Comparison of ENCODE assay signal across 1 cellular context in the genomic region with DNA sequence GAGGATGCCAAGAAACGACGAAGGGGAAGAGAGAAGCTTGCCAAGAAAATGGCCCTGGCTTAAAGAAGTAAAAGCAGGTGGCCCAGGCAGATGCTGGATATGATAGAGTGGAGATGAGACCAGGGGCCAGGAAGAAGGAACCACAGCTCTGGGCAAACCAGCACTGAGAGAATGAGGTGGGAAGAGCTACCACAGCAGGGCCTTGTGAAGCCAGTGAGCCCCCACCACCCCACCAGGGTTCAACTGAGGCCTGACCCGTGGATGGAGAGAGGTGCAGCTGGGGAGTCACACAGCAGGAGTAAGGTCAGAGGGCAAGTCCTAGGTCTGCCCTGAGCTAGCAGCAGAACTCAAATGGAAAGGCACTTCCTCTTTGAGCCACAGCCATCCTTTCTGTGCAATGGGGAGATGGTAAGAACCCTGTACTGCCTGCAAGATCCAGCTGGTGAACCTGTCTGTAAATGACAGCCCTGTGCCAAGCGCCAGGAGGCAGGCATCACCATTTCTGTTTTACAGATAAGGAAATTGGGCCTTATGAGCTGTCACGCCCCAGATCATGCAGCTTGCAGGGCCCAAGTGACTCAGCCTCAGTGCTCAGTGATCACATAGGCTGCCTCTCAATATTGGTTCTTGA.
TF ChIP-seq lines count a peak whose summit lies in the region.

No MANE protein-coding gene starts in this region.

TF ChIP-seq in K562, 482 proteins besides CTCF, POLR2A, EP300 and RAD21 (continues in another document):
- TF ChIP-seq ZNF699 (CRISPR knock-in tag; IDR thresholded peaks at IDR 0.05; ENCODE audit: insufficient replicate concordance) (no peak), HDAC1 (IDR thresholded peaks at IDR 0.05) (no peak), TCF3 (CRISPR knock-in tag; IDR thresholded peaks at IDR 0.05) (peak; percentile 24), TRIM24 (IDR thresholded peaks at IDR 0.05) (no peak), CCAR2 (IDR thresholded peaks at IDR 0.05; ENCODE audit: low read depth, low read length) (no peak), RBM25 (IDR thresholded peaks at IDR 0.05; ENCODE audit: low read depth, low read length, severe bottlenecking) (no peak), CBX8 (IDR thresholded peaks at IDR 0.05; ENCODE audit: borderline replicate concordance, extremely low read depth, low read depth, low read length, poor library complexity, severe bottlenecking) (no peak), ZNF146 (CRISPR knock-in tag; IDR thresholded peaks at IDR 0.05; ENCODE audit: unreplicated experiment) (no peak), CBX5 (IDR thresholded peaks at IDR 0.05; ENCODE audit: borderline replicate concordance, low read depth) (no peak), PHB (CRISPR knock-in tag; IDR thresholded peaks at IDR 0.05) (no peak), ZNF12 (CRISPR knock-in tag; IDR thresholded peaks at IDR 0.05) (no peak), BHLHE40 (IDR thresholded peaks at IDR 0.05; ENCODE audit: low read length) (peak; percentile 4; the same call in 1 of the 2 replicates), EZH2 (IDR thresholded peaks at IDR 0.05; ENCODE audit: borderline replicate concordance, low read depth, low read length) (no peak), MTA3 (IDR thresholded peaks at IDR 0.05; ENCODE audit: borderline replicate concordance) (0 out of 2 replicates have a peak, but pooled peaks have one; percentile 36)
- TF ChIP-seq, protein P1, sequence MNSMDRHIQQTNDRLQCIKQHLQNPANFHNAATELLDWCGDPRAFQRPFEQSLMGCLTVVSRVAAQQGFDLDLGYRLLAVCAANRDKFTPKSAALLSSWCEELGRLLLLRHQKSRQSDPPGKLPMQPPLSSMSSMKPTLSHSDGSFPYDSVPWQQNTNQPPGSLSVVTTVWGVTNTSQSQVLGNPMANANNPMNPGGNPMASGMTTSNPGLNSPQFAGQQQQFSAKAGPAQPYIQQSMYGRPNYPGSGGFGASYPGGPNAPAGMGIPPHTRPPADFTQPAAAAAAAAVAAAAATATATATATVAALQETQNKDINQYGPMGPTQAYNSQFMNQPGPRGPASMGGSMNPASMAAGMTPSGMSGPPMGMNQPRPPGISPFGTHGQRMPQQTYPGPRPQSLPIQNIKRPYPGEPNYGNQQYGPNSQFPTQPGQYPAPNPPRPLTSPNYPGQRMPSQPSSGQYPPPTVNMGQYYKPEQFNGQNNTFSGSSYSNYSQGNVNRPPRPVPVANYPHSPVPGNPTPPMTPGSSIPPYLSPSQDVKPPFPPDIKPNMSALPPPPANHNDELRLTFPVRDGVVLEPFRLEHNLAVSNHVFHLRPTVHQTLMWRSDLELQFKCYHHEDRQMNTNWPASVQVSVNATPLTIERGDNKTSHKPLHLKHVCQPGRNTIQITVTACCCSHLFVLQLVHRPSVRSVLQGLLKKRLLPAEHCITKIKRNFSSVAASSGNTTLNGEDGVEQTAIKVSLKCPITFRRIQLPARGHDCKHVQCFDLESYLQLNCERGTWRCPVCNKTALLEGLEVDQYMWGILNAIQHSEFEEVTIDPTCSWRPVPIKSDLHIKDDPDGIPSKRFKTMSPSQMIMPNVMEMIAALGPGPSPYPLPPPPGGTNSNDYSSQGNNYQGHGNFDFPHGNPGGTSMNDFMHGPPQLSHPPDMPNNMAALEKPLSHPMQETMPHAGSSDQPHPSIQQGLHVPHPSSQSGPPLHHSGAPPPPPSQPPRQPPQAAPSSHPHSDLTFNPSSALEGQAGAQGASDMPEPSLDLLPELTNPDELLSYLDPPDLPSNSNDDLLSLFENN (IDR thresholded peaks at IDR 0.05; ENCODE audit: low read depth in 2 of 2, low read length in 2 of 2): no peak
- TF ChIP-seq, protein P2, sequence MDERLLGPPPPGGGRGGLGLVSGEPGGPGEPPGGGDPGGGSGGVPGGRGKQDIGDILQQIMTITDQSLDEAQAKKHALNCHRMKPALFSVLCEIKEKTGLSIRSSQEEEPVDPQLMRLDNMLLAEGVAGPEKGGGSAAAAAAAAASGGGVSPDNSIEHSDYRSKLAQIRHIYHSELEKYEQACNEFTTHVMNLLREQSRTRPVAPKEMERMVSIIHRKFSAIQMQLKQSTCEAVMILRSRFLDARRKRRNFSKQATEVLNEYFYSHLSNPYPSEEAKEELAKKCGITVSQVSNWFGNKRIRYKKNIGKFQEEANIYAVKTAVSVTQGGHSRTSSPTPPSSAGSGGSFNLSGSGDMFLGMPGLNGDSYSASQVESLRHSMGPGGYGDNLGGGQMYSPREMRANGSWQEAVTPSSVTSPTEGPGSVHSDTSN (CRISPR knock-in tag; IDR thresholded peaks at IDR 0.05; ENCODE audit: low read depth): no peak
- TF ChIP-seq, protein P2 (tag; conservative IDR thresholded peaks at IDR 0.05; ENCODE audit: low read depth): no peak
- TF ChIP-seq, protein P3, sequence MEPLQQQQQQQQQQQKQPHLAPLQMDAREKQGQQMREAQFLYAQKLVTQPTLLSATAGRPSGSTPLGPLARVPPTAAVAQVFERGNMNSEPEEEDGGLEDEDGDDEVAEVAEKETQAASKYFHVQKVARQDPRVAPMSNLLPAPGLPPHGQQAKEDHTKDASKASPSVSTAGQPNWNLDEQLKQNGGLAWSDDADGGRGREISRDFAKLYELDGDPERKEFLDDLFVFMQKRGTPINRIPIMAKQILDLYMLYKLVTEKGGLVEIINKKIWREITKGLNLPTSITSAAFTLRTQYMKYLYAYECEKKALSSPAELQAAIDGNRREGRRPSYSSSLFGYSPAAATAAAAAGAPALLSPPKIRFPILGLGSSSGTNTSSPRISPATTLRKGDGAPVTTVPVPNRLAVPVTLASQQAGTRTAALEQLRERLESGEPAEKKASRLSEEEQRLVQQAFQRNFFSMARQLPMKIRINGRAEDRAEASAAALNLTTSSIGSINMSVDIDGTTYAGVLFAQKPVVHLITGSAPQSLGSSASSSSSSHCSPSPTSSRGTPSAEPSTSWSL (CRISPR knock-in tag; IDR thresholded peaks at IDR 0.05; ENCODE audit: borderline replicate concordance): no peak
- TF ChIP-seq, protein P4, sequence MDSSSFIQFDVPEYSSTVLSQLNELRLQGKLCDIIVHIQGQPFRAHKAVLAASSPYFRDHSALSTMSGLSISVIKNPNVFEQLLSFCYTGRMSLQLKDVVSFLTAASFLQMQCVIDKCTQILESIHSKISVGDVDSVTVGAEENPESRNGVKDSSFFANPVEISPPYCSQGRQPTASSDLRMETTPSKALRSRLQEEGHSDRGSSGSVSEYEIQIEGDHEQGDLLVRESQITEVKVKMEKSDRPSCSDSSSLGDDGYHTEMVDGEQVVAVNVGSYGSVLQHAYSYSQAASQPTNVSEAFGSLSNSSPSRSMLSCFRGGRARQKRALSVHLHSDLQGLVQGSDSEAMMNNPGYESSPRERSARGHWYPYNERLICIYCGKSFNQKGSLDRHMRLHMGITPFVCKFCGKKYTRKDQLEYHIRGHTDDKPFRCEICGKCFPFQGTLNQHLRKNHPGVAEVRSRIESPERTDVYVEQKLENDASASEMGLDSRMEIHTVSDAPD (CRISPR knock-in tag; IDR thresholded peaks at IDR 0.05): no peak
- TF ChIP-seq, protein P5, sequence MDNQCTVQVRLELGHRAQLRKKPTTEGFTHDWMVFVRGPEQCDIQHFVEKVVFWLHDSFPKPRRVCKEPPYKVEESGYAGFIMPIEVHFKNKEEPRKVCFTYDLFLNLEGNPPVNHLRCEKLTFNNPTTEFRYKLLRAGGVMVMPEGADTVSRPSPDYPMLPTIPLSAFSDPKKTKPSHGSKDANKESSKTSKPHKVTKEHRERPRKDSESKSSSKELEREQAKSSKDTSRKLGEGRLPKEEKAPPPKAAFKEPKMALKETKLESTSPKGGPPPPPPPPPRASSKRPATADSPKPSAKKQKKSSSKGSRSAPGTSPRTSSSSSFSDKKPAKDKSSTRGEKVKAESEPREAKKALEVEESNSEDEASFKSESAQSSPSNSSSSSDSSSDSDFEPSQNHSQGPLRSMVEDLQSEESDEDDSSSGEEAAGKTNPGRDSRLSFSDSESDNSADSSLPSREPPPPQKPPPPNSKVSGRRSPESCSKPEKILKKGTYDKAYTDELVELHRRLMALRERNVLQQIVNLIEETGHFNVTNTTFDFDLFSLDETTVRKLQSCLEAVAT (IDR thresholded peaks at IDR 0.05): no peak
- TF ChIP-seq, protein P6, sequence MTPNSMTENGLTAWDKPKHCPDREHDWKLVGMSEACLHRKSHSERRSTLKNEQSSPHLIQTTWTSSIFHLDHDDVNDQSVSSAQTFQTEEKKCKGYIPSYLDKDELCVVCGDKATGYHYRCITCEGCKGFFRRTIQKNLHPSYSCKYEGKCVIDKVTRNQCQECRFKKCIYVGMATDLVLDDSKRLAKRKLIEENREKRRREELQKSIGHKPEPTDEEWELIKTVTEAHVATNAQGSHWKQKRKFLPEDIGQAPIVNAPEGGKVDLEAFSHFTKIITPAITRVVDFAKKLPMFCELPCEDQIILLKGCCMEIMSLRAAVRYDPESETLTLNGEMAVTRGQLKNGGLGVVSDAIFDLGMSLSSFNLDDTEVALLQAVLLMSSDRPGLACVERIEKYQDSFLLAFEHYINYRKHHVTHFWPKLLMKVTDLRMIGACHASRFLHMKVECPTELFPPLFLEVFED (CRISPR knock-in tag; conservative IDR thresholded peaks at IDR 0.05): no peak; the same call in 1 of the 2 replicates
- TF ChIP-seq, protein P7, sequence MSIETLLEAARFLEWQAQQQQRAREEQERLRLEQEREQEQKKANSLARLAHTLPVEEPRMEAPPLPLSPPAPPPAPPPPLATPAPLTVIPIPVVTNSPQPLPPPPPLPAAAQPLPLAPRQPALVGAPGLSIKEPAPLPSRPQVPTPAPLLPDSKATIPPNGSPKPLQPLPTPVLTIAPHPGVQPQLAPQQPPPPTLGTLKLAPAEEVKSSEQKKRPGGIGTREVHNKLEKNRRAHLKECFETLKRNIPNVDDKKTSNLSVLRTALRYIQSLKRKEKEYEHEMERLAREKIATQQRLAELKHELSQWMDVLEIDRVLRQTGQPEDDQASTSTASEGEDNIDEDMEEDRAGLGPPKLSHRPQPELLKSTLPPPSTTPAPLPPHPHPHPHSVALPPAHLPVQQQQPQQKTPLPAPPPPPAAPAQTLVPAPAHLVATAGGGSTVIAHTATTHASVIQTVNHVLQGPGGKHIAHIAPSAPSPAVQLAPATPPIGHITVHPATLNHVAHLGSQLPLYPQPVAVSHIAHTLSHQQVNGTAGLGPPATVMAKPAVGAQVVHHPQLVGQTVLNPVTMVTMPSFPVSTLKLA (conservative IDR thresholded peaks at IDR 0.05): no peak
- TF ChIP-seq, protein P8, sequence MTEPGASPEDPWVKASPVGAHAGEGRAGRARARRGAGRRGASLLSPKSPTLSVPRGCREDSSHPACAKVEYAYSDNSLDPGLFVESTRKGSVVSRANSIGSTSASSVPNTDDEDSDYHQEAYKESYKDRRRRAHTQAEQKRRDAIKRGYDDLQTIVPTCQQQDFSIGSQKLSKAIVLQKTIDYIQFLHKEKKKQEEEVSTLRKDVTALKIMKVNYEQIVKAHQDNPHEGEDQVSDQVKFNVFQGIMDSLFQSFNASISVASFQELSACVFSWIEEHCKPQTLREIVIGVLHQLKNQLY (CRISPR knock-in tag; conservative IDR thresholded peaks at IDR 0.05): 0 out of 4 replicates have a peak, but pooled peaks of 1 of the 2 experiments have one; percentile 12
- TF ChIP-seq, protein P9, sequence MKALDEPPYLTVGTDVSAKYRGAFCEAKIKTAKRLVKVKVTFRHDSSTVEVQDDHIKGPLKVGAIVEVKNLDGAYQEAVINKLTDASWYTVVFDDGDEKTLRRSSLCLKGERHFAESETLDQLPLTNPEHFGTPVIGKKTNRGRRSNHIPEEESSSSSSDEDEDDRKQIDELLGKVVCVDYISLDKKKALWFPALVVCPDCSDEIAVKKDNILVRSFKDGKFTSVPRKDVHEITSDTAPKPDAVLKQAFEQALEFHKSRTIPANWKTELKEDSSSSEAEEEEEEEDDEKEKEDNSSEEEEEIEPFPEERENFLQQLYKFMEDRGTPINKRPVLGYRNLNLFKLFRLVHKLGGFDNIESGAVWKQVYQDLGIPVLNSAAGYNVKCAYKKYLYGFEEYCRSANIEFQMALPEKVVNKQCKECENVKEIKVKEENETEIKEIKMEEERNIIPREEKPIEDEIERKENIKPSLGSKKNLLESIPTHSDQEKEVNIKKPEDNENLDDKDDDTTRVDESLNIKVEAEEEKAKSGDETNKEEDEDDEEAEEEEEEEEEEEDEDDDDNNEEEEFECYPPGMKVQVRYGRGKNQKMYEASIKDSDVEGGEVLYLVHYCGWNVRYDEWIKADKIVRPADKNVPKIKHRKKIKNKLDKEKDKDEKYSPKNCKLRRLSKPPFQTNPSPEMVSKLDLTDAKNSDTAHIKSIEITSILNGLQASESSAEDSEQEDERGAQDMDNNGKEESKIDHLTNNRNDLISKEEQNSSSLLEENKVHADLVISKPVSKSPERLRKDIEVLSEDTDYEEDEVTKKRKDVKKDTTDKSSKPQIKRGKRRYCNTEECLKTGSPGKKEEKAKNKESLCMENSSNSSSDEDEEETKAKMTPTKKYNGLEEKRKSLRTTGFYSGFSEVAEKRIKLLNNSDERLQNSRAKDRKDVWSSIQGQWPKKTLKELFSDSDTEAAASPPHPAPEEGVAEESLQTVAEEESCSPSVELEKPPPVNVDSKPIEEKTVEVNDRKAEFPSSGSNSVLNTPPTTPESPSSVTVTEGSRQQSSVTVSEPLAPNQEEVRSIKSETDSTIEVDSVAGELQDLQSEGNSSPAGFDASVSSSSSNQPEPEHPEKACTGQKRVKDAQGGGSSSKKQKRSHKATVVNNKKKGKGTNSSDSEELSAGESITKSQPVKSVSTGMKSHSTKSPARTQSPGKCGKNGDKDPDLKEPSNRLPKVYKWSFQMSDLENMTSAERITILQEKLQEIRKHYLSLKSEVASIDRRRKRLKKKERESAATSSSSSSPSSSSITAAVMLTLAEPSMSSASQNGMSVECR (CRISPR knock-in tag; IDR thresholded peaks at IDR 0.05): no peak
- TF ChIP-seq, protein P10, sequence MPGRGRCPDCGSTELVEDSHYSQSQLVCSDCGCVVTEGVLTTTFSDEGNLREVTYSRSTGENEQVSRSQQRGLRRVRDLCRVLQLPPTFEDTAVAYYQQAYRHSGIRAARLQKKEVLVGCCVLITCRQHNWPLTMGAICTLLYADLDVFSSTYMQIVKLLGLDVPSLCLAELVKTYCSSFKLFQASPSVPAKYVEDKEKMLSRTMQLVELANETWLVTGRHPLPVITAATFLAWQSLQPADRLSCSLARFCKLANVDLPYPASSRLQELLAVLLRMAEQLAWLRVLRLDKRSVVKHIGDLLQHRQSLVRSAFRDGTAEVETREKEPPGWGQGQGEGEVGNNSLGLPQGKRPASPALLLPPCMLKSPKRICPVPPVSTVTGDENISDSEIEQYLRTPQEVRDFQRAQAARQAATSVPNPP (IDR thresholded peaks at IDR 0.05; ENCODE audit: borderline replicate concordance, insufficient read depth, insufficient read length): no peak
